Comparison of ENCODE assay signal across 20 cellular contexts in genomic region chr21:41545500-41546359, GRCh38. TPM values are rescaled to one million over a fixed set of nuclear protein-coding genes. Genes with fewer than 3 reads are reported as not detected.
DNase-seq lines count a peak whose midpoint lies in the region; ATAC-seq, FAIRE-seq and TF ChIP-seq lines count a peak whose summit lies in the region.
"Had no signal": no experiment of that assay in that cellular context is flagged by ENCODE, and none has a peak within 500 bp of the region (broad histone marks: within the 10 kb centered on the region; RNA-seq: fewer than 3 reads in every experiment).

No MANE protein-coding gene starts in this region.

- H3K79me1 ChIP-seq in H1 (ENCODE audit: low read depth, low read length), result no peaks in the 10 kb centered on the region

- H3K36me3 ChIP-seq in OCI-LY3 (replicated peaks; ENCODE audit: low read depth, low read length) (no peaks in the 10 kb centered on the region), H1 (ENCODE audit: control insufficient read depth in 2 of 4, insufficient read depth in 4 of 4, low read length in 3 of 4) (no peaks in the 10 kb centered on the region), small intestine (ENCODE audit: control insufficient read depth in 2 of 2, insufficient read depth in 2 of 2, low read length in 2 of 2) (no peaks in the 10 kb centered on the region)
- H3K36me3 ChIP-seq: SJCRH30 had no signal

- H2BK5ac ChIP-seq in H1 (ENCODE audit: low read depth, low read length), result no peak overlapping the region

- no peaks in the 10 kb centered on the region for H3K4me1 ChIP-seq in OCI-LY3 (ENCODE audit: low read length)
- H3K4me1 ChIP-seq in H1 (replicated peaks in 1 of 4; ENCODE audit: control insufficient read depth in 3 of 4, insufficient read depth in 4 of 4, low read length in 3 of 4), result peaks cover 0 to 3% (median 2%) of the 10 kb centered on the region in 4 experiments; a peak in 1 of 7 replicates
- no peaks in the 10 kb centered on the region for H3K4me1 ChIP-seq in small intestine (ENCODE audit: control insufficient read depth in 2 of 2, insufficient read depth in 1 of 2, low read depth in 1 of 2, low read length in 1 of 2)
- H3K4me1 ChIP-seq: SJCRH30 had no signal

- H2BK20ac ChIP-seq in H1 (ENCODE audit: low read length), result no peak overlapping the region

- H3K14ac ChIP-seq in H1 (ENCODE audit: insufficient read length), result no peak overlapping the region

- POLR2A ChIA-PET in H1 (lab: Charles Lee; ENCODE audit: partially characterized antibody), result no interaction called here

- no peaks in the 10 kb centered on the region for H3K9me3 ChIP-seq in OCI-LY3 (ENCODE audit: insufficient read depth, low read length)
- no peaks in the 10 kb centered on the region for H3K9me3 ChIP-seq in H1 (ENCODE audit: insufficient read depth in 2 of 2, low read depth in 1 of 2, low read length in 1 of 2)
- H3K9me3 ChIP-seq in small intestine (ENCODE audit: control insufficient read depth, low read depth), result no peaks in the 10 kb centered on the region
- H3K9me3 ChIP-seq: SJCRH30 had no signal

- H3K4me3 ChIP-seq in OCI-LY3 (ENCODE audit: low read length) (peak overlapping the region; percentile 26; the same call in 1 of the 2 replicates), H1 (ENCODE audit: extremely low read depth in 1 of 4, insufficient read depth in 2 of 4, low read depth in 3 of 4, low read length in 4 of 4) (no peak overlapping the region), small intestine (ENCODE audit: low read depth in 1 of 2, low read length in 2 of 2) (no peak overlapping the region)
- H3K4me3 ChIP-seq: SJCRH30 had no signal

- CTCF ChIA-PET in H1 (lab: Charles Lee; ENCODE audit: partially characterized antibody), result interaction anchor here (0.6 to 0.7 kb wide), 2 partner anchors 437 to 1159 kb away, joined by 3 read pairs; no protein-coding TSS in a partner anchor

- H3K9ac ChIP-seq in OCI-LY3 (ENCODE audit: low read length) (no peak overlapping the region), H1 (replicated peaks in 1 of 4; ENCODE audit: extremely low read depth in 1 of 4, low read depth in 3 of 4, low read length in 3 of 4) (no peak overlapping the region)

- H3K56ac ChIP-seq in H1 (replicated peaks; ENCODE audit: insufficient read length, low read depth, low read length), result no peak overlapping the region

- DNase-seq in GM12892 (ENCODE audit: insufficient read length), result no peak
- DNase-seq in H1 (ENCODE audit: low read depth in 1 of 2, low spot score in 2 of 2), result no peak
- peak; percentile 40 for DNase-seq in small intestine
- no peak for DNase-seq in stimulated activated CD4-positive, alpha-beta T cell treated with anti-CD3 and anti-CD28 coated beads, Interleukin-4, amount 100 ng/mL, for 1 hour
- DNase-seq in middle frontal gyrus (ENCODE audit: extremely low spot score, low spot score), result no peak
- DNase-seq: ACHN; AML-193; CD4-positive, alpha-beta T cell; NCI-H1092; NCI-H146; NCI-H524 treated with DMSO at 0.1 percent for 48 hours; OCI-M1; SJCRH30 had no signal

- no peak overlapping the region for H2BK120ac ChIP-seq in H1 (replicated peaks; ENCODE audit: low read depth, low read length)

- H3K27me3 ChIP-seq in OCI-LY3 (ENCODE audit: low read depth, low read length) (no peaks in the 10 kb centered on the region), H1 (replicated peaks in 1 of 4; ENCODE audit: control insufficient read depth in 3 of 4, extremely low read depth in 1 of 4, insufficient read depth in 3 of 4, low read length in 3 of 4) (no peaks in the 10 kb centered on the region), small intestine (ENCODE audit: control insufficient read depth in 2 of 2, insufficient read depth in 2 of 2, low read length in 2 of 2) (no peaks in the 10 kb centered on the region)

- no peaks in the 10 kb centered on the region for H4K20me1 ChIP-seq in OCI-LY3 (ENCODE audit: insufficient read depth, low read length)
- H4K20me1 ChIP-seq in H1 (replicated peaks in 1 of 2; ENCODE audit: control insufficient read depth in 1 of 2, insufficient read depth in 2 of 2, low read length in 2 of 2), result no peaks in the 10 kb centered on the region

- no peak for TF ChIP-seq EP300 in H1 (IDR thresholded peaks at IDR 0.05; ENCODE audit: borderline replicate concordance in 1 of 2, low read depth in 2 of 2, low read length in 2 of 2)

- no peak overlapping the region for H2BK12ac ChIP-seq in H1 (ENCODE audit: low read depth, low read length)

- H2AFZ ChIP-seq in OCI-LY3 (ENCODE audit: low read depth, low read length) (no peak overlapping the region), H1 (ENCODE audit: low read length) (peak overlapping the region; percentile 89; the same call in 1 of the 2 replicates)

- TF ChIP-seq CTCF in OCI-LY3 (IDR thresholded peaks at IDR 0.05; ENCODE audit: low read depth, low read length) (no peak), H1 (IDR thresholded peaks at IDR 0.05; ENCODE audit: control extremely low read depth in 1 of 3, insufficient read depth in 1 of 3, low read depth in 1 of 3, low read length in 3 of 3) (no peak)

- no peak overlapping the region for H2BK15ac ChIP-seq in H1 (ENCODE audit: low read length)

- H2AK5ac ChIP-seq in H1 (ENCODE audit: low read depth, low read length), result no peak overlapping the region

- H3K4ac ChIP-seq in H1 (replicated peaks; ENCODE audit: insufficient read length, low read depth, low read length), result no peak overlapping the region

- H3K27ac ChIP-seq in OCI-LY3 (ENCODE audit: low read length), result no peak overlapping the region
- H3K27ac ChIP-seq in H1 (ENCODE audit: low read depth, low read length), result no peak overlapping the region
- H3K27ac ChIP-seq in small intestine (ENCODE audit: low read depth in 1 of 2, low read length in 1 of 2), result no peak overlapping the region
- H3K27ac ChIP-seq: RWPE1, SJCRH30 had no signal

- no peak for ATAC-seq in HG02571 (IDR thresholded peaks at IDR 0.05; ENCODE audit: unreplicated experiment)

- no peak for TF ChIP-seq RAD21 in H1 (IDR thresholded peaks at IDR 0.05 in 1 of 2, conservative IDR thresholded peaks at IDR 0.05 in 1 of 2; ENCODE audit: low read depth in 2 of 2, low read length in 2 of 2)

- no peak overlapping the region for H4K5ac ChIP-seq in H1 (ENCODE audit: insufficient read length, low read depth, low read length)

- no peak overlapping the region for H4K8ac ChIP-seq in H1 (ENCODE audit: extremely low read depth, insufficient read depth, low read length)

- WGBS in H1 (ENCODE audit: extremely low coverage in 1 of 2, insufficient coverage in 1 of 2, insufficient read length in 1 of 2, insufficient replicate concordance in 2 of 2, low coverage in 1 of 2, low lambda C conversion rate in 2 of 2, missing lambda C conversion rate in 1 of 2), 2 experiments, result 93% methylated on average over 7 of the region's 7 CpGs; no CpG with 5 or more reads in 1 of the 2 experiments
- WGBS in small intestine, 3 donors, result 18 to 35% (median 21%) methylated on average over 7 of the region's 7 CpGs

- no peak overlapping the region for H4K91ac ChIP-seq in H1 (replicated peaks; ENCODE audit: insufficient read length, low read length)

- FAIRE-seq in GM12892 (lab: Jason Lieb, UNC), result peak; percentile 87
- FAIRE-seq in H1 (lab: Jason Lieb, UNC), result no peak
- FAIRE-seq in small intestine (lab: Jason Lieb, UNC), result no peak
- FAIRE-seq: GM18507, H54, HTR-8/SVneo had no signal

- no peak overlapping the region for H3K18ac ChIP-seq in H1 (ENCODE audit: extremely low read depth, low read length)

- H3K23me2 ChIP-seq in H1 (ENCODE audit: low read depth, low read length), result no peaks in the 10 kb centered on the region

- peak overlapping the region; percentile 37 for H3K4me2 ChIP-seq in OCI-LY3 (ENCODE audit: low read length)
- H3K4me2 ChIP-seq in H1 (ENCODE audit: insufficient read depth in 1 of 2, low read depth in 2 of 2, low read length in 2 of 2), result no peak overlapping the region

- H3K79me2 ChIP-seq in OCI-LY3 (ENCODE audit: low read length), result no peaks in the 10 kb centered on the region
- no peaks in the 10 kb centered on the region for H3K79me2 ChIP-seq in H1 (ENCODE audit: control insufficient read depth in 1 of 2, insufficient read depth in 2 of 2, low read length in 2 of 2)

- TF ChIP-seq POLR2A in GM12892 (IDR thresholded peaks at IDR 0.05; ENCODE audit: low read depth, low read length) (no peak), H1 (IDR thresholded peaks at IDR 0.05; ENCODE audit: control extremely low read depth in 1 of 2, low read depth in 2 of 2, low read length in 2 of 2) (no peak)

- no peak overlapping the region for H3K23ac ChIP-seq in H1 (ENCODE audit: insufficient read length)

TF ChIP-seq in H1, 55 proteins besides CTCF, POLR2A, EP300 and RAD21 (continues in another document):
- no peak for TF ChIP-seq KDM5A (IDR thresholded peaks at IDR 0.05; ENCODE audit: low read length)

RNA-seq across cellular contexts. Expression of gene TMPRSS2, which starts 37.8 kb away (rescaled TPM):
- polyA plus RNA-seq in GM12892 (2012; ENCODE audit: missing spikeins), result not detected
- total RNA-seq in H1 (2021; fragmentation: NEBNext Ultra II Directional; extraction: Animal tissue kit (Norgen Biotek cat#: 25700)), result 9.2 and 13.2 TPM in 2 replicates
- polyA plus RNA-seq in H1 (2011; rRNA removed) (10.5 and 11.0 TPM in 2 replicates), small intestine (100 to 1,000 TPM; 108 to 167 (median 135) TPM)
- 10.5 TPM for polyA plus RNA-seq in H1 (2011; cell fraction: cytosol; rRNA removed)
- polyA plus RNA-seq in H1 (2011; cell fraction: nucleus; rRNA removed), result 11.6 TPM
- polyA plus RNA-seq in H1 (2012, experiment 1 of 2), result 10.1 to 11.1 TPM (median 10.6 TPM) in 4 replicates
- 4.4 TPM for polyA plus RNA-seq in H1 (2012, experiment 2 of 2)
- polyA plus RNA-seq in H1 (2013, experiment 1 of 2), result 4.3 TPM
- polyA plus RNA-seq in H1 (2013, experiment 2 of 2), result 3.7 TPM
- polyA minus RNA-seq in H1 (2011; rRNA and poly(A)+ RNA removed), result 11.0 and 12.8 TPM in 2 replicates
- polyA minus RNA-seq in H1 (2011; cell fraction: cytosol; rRNA and poly(A)+ RNA removed), result 4.9 TPM
- 10.0 TPM for polyA minus RNA-seq in H1 (2011; cell fraction: nucleus; rRNA and poly(A)+ RNA removed)
- total RNA-seq: CD4-positive, alpha-beta T cell; SJCRH30; T-helper 2 cell treated with Interferon-gamma antibody and Interleukin-4, amounts not matched to agents 100 ng/mL and 5 ng/mL, for 36 hours had no signal

Comparison
In these comparisons a context has a peak if more than half of its experiments do, and no peak if none do; other contexts are left out.
1. RNA of gene TMPRSS2, which starts 37.8 kb away (polyA plus RNA-seq): 108 to 167 TPM in small intestine; 3.7 to 11.6 TPM in H1; every median in the first group is over 4 times any median in the second.